ENCODE assay signal across 17 cellular contexts in genomic region chr1:119966020-119966419, GRCh38.
DNase-seq lines count a peak whose midpoint lies in the region; ATAC-seq and TF ChIP-seq lines count a peak whose summit lies in the region.
"Had no signal": no experiment of that assay in that cellular context is flagged by ENCODE, and none has a peak within 500 bp of the region (broad histone marks: within the 10 kb centered on the region; RNA-seq: fewer than 3 reads in every experiment).

No MANE protein-coding gene starts in this region.

- ATAC-seq in heart right ventricle (peak; percentile 48 to 87 (median 78)), HG02610 (IDR thresholded peaks at IDR 0.05; ENCODE audit: unreplicated experiment) (no peak)
- ATAC-seq: foreskin keratinocyte; natural killer cell treated with Interleukin-12 subunit alpha and Interleukin-12 subunit beta and Interleukin-15 and Interleukin-18, amount 100 ng/mL, for 72 hours; psoas muscle had no signal

- H3F3A ChIP-seq in GM23248 (ENCODE audit: insufficient read depth): peaks cover 45% of the 10 kb centered on the region

- H3K4me2 ChIP-seq in GM23248 (ENCODE audit: unreplicated experiment): no peak overlapping the region
- H3K4me2 ChIP-seq: BLaER1 had no signal

- peak; percentile 66 for DNase-seq in GM23248
- peak; percentile 65 for DNase-seq in astrocyte of the spinal cord (ENCODE audit: low read depth, low spot score)
- peak in 1 of 2 donors; percentile 20 for DNase-seq in heart right ventricle
- no peak for DNase-seq in GDM1 (lab: John Stamatoyannopoulos, UW)
- no peak for DNase-seq in RKO (ENCODE audit: low spot score)
- DNase-seq: activated CD8-positive, alpha-beta memory T cell treated with anti-CD3 and anti-CD28 coated beads, Interleukin-2, amount 50 U/mL, for 48 hours; effector memory CD4-positive, alpha-beta T cell; foreskin keratinocyte; GF-D8; HCEC 1CT; NCI-H1436 treated with DMSO at 0.1 percent for 48 hours; NK-92 treated with Interleukin-12 subunit alpha and Interleukin-12 subunit beta, amount 100 ng/mL, for 24 hours; psoas muscle had no signal

- H4K20me1 ChIP-seq in GM23248 (ENCODE audit: insufficient read depth): no peaks in the 10 kb centered on the region; the same call in 1 of the 2 replicates
- H4K20me1 ChIP-seq: BLaER1 had no signal

- H3K27me3 ChIP-seq in GM23248 (replicated peaks; ENCODE audit: insufficient read depth) (no peaks in the 10 kb centered on the region), heart right ventricle (no peaks in the 10 kb centered on the region)
- H3K27me3 ChIP-seq: BLaER1, foreskin keratinocyte had no signal

- intact Hi-C loops in heart right ventricle (cut with DNase I): no loop called here

- H3K9me2 ChIP-seq in GM23248 (ENCODE audit: insufficient read depth): no peaks in the 10 kb centered on the region

- H3K27ac ChIP-seq in GM23248 (peak overlapping the region; percentile 45), heart right ventricle (peak overlapping the region in 8 of 10 donors; percentile 24 to 74 (median 62)), temporal lobe (ENCODE audit: low read depth, low read length) (peak overlapping the region; percentile 64)
- H3K27ac ChIP-seq: BLaER1, foreskin keratinocyte, psoas muscle had no signal

- in situ Hi-C loops in GM23248 (cut with MboI): no loop called here
- in situ Hi-C loops in astrocyte of the spinal cord (cut with HindIII; ENCODE audit: low sequenced_read_pairs): no loop called here

- H3K4me3 ChIP-seq in GM23248 (no peak overlapping the region), astrocyte of the spinal cord (ENCODE audit: low read depth, low read length) (no peak overlapping the region), heart right ventricle (no peak overlapping the region)
- H3K4me3 ChIP-seq: BLaER1, psoas muscle had no signal

- no peak for TF ChIP-seq CTCF in astrocyte of the spinal cord (IDR thresholded peaks at IDR 0.05; ENCODE audit: low read depth, low read length)
- TF ChIP-seq CTCF in heart right ventricle (IDR thresholded peaks at IDR 0.05): no peak

- H3K9me3 ChIP-seq in GM23248 (ENCODE audit: low read depth) (no peaks in the 10 kb centered on the region), heart right ventricle (no peaks in the 10 kb centered on the region)
- H3K9me3 ChIP-seq: BLaER1, psoas muscle had no signal

- WGBS in GM23248 (ENCODE audit: low coverage in 1 of 2, low lambda C conversion rate in 2 of 2, missing lambda C conversion rate in 2 of 2), 2 experiments: 48 to 51% methylated on average over 4 of the region's 4 CpGs
- WGBS in heart right ventricle, 2 donors: 18 to 33% methylated on average over 4 of the region's 4 CpGs

- 0 out of 2 replicates have a peak overlapping the region, but pooled peaks have one; percentile 7 for H3K9ac ChIP-seq in GM23248
- H3K9ac ChIP-seq: BLaER1 had no signal

- peaks cover 57% of the 10 kb centered on the region for H3K79me2 ChIP-seq in GM23248 (ENCODE audit: insufficient read depth)

- H3K36me3 ChIP-seq in GM23248 (ENCODE audit: low read depth) (peaks cover 58% of the 10 kb centered on the region), heart right ventricle (peaks cover 0 to 94% (median 7%) of the 10 kb centered on the region in 9 donors)

- no peak overlapping the region for H2AFZ ChIP-seq in GM23248

- H3K4me1 ChIP-seq in GM23248 (ENCODE audit: insufficient read depth) (peaks cover 25% of the 10 kb centered on the region), heart right ventricle (peaks cover 6 to 59% (median 28%) of the 10 kb centered on the region in 9 donors)
- H3K4me1 ChIP-seq: foreskin keratinocyte, psoas muscle had no signal

Comparison
In these comparisons a context has a peak if more than half of its experiments do, and no peak if none do; other contexts are left out.
1. DNase-seq: peak in GM23248 (single experiment) and astrocyte of the spinal cord (single experiment); none in GDM1 (single experiment) and RKO (single experiment).
2. Peak in every context shown above with its lines, with median percentiles within 50 percentile points of each other: H3K27ac ChIP-seq.